ENCODE assay signal across 9 cellular contexts in the genomic region with DNA sequence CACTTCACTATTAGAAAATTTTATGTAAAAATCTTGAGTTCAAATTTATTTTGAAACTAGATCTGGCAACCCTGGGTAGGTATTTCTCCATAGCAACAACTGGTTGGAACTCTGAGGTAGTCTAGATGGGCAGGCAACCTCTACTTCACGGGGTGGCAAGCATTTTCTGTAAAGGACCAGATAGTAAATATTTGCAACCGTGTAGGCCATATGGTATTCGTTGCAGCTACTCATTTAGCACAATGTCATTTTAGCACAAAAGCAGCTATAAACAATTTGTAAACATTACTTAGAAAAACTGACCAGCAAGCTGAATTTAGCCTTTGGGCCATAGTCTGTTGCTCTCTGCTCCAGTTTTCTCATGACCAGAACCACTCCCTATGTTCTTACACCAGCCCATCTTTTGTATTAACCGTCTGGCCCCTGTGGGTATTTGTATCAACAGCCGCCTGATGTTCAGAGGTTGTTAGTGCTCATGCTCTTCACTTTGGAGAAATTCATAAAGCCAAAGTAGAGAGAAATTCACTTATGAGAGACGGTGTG. TPM values are rescaled to one million over a fixed set of nuclear protein-coding genes. Genes with fewer than 3 reads are reported as not detected.
"Had no signal": no experiment of that assay in that cellular context is flagged by ENCODE, and none has a peak within 500 bp of the region (broad histone marks: within the 10 kb centered on the region; RNA-seq: fewer than 3 reads in every experiment).

No MANE protein-coding gene starts in this region.

- H3K4me3 ChIP-seq: GM23338, K562 had no signal

- H3K4me2 ChIP-seq: GM23338 had no signal

- FAIRE-seq: H1, H54, HTR-8/SVneo, K562 had no signal

- H2AFZ ChIP-seq: GM23338 had no signal

- DNase-seq: H9, HCEC 1CT, IMR-90 had no signal

RNA-seq across cellular contexts. Expression of gene LGSN, which starts 29.2 kb away (rescaled TPM):
- total RNA-seq: H1, HT-29, IMR-90, K562 had no signal
- polyA plus RNA-seq: IMR-90 had no signal
